ENCODE assay signal across 1 cellular context in genomic region chr7:30473393-30473775, GRCh38.
TF ChIP-seq lines count a peak whose summit lies in the region.

No MANE protein-coding gene starts in this region.

TF ChIP-seq in SK-N-SH, 30 proteins besides CTCF, POLR2A, EP300 and RAD21 (continued from another document):
- TF ChIP-seq REST (IDR thresholded peaks at IDR 0.05; ENCODE audit: low read depth, low read length) (no peak), ELF1 (IDR thresholded peaks at IDR 0.05) (no peak)
